Comparison of ENCODE assay signal across 17 cellular contexts in genomic region chr4:740656-741282, GRCh38.
"Had no signal": no experiment of that assay in that cellular context is flagged by ENCODE, and none has a peak within 500 bp of the region (broad histone marks: within the 10 kb centered on the region; RNA-seq: fewer than 3 reads in every experiment).

No MANE protein-coding gene starts in this region.

- H3K9me3 ChIP-seq: upper lobe of left lung had no signal

- H3K27ac Mint-ChIP-seq: activated CD4-positive, alpha-beta memory T cell treated with anti-CD3 and anti-CD28 coated beads, Interleukin-2, amount 10 ng/mL, durations not matched to agents 7 days and 5 days; activated CD4-positive, alpha-beta T cell treated with anti-CD3 and anti-CD28 coated beads for 36 hours; activated naive CD8-positive, alpha-beta T cell treated with anti-CD3 and anti-CD28 coated beads for 36 hours; activated T-cell treated with anti-CD3 and anti-CD28 coated beads, Interleukin-2, amount 50 U/mL, for 72 hours; effector memory CD8-positive, alpha-beta T cell; memory B cell; nephron had no signal

- ATAC-seq: activated CD4-positive, alpha-beta T cell treated with anti-CD3 and anti-CD28 coated beads for 36 hours; activated T-cell treated with anti-CD3 and anti-CD28 coated beads, Interleukin-2, amount 50 U/mL, for 72 hours; effector memory CD8-positive, alpha-beta T cell; left lobe of liver; sciatic nerve; stimulated activated naive CD8-positive, alpha-beta T cell treated with anti-CD3 and anti-CD28 coated beads, Interleukin-15, Interleukin-2, amounts not matched to agents 100 U/mL and 50 U/mL, for 24 hours had no signal

- DNase-seq: activated CD4-positive, alpha-beta memory T cell treated with anti-CD3 and anti-CD28 coated beads, Interleukin-2, amount 10 ng/mL, durations not matched to agents 7 days and 5 days; activated CD4-positive, alpha-beta T cell treated with anti-CD3 and anti-CD28 coated beads for 36 hours; activated CD8-positive, alpha-beta memory T cell treated with anti-CD3 and anti-CD28 coated beads, Interleukin-2, amount 50 U/mL, for 4 hours; activated gamma-delta T cell treated with Interleukin-2 at 50 U/mL for 16 hours; activated naive CD8-positive, alpha-beta T cell treated with anti-CD3 and anti-CD28 coated beads for 36 hours; activated T-cell treated with anti-CD3 and anti-CD28 coated beads, Interleukin-2, amount 50 U/mL, for 72 hours; aorta; central memory CD4-positive, alpha-beta T cell; effector memory CD8-positive, alpha-beta T cell; stimulated activated CD4-positive, alpha-beta T cell treated with anti-CD3 and anti-CD28 coated beads, Interleukin-2, amount 100 ng/mL, for 48 hours; stimulated activated CD8-positive, alpha-beta memory T cell treated with anti-CD3 and anti-CD28 coated beads, Interleukin-4, amount 100 ng/mL, for 48 hours; stimulated activated naive CD8-positive, alpha-beta T cell treated with anti-CD3 and anti-CD28 coated beads, Interleukin-15, Interleukin-2, amounts not matched to agents 100 U/mL and 50 U/mL, for 24 hours had no signal

- H3K27me3 Mint-ChIP-seq: activated CD4-positive, alpha-beta memory T cell treated with anti-CD3 and anti-CD28 coated beads, Interleukin-2, amount 10 ng/mL, durations not matched to agents 7 days and 5 days; activated CD4-positive, alpha-beta T cell treated with anti-CD3 and anti-CD28 coated beads for 36 hours; activated naive CD8-positive, alpha-beta T cell treated with anti-CD3 and anti-CD28 coated beads for 36 hours; effector memory CD8-positive, alpha-beta T cell; memory B cell had no signal

- H3K4me1 ChIP-seq: upper lobe of left lung had no signal

- H3K4me1 Mint-ChIP-seq: activated CD4-positive, alpha-beta T cell treated with anti-CD3 and anti-CD28 coated beads for 36 hours; activated naive CD8-positive, alpha-beta T cell treated with anti-CD3 and anti-CD28 coated beads for 36 hours; nephron had no signal

- H3K9me3 Mint-ChIP-seq: activated CD4-positive, alpha-beta memory T cell treated with anti-CD3 and anti-CD28 coated beads, Interleukin-2, amount 10 ng/mL, durations not matched to agents 7 days and 5 days; activated naive CD8-positive, alpha-beta T cell treated with anti-CD3 and anti-CD28 coated beads for 36 hours; activated T-cell treated with anti-CD3 and anti-CD28 coated beads, Interleukin-2, amount 50 U/mL, for 72 hours; effector memory CD8-positive, alpha-beta T cell; nephron had no signal

- H3K27me3 ChIP-seq: upper lobe of left lung had no signal

- H3K4me3 ChIP-seq: upper lobe of left lung had no signal

- H3K27ac ChIP-seq: upper lobe of left lung had no signal

- H3K4me3 Mint-ChIP-seq: activated CD4-positive, alpha-beta memory T cell treated with anti-CD3 and anti-CD28 coated beads, Interleukin-2, amount 10 ng/mL, durations not matched to agents 7 days and 5 days; activated CD4-positive, alpha-beta T cell treated with anti-CD3 and anti-CD28 coated beads for 36 hours; activated naive CD8-positive, alpha-beta T cell treated with anti-CD3 and anti-CD28 coated beads for 36 hours; activated T-cell treated with anti-CD3 and anti-CD28 coated beads, Interleukin-2, amount 50 U/mL, for 72 hours; effector memory CD8-positive, alpha-beta T cell; memory B cell; nephron had no signal
